In the genomic region with DNA sequence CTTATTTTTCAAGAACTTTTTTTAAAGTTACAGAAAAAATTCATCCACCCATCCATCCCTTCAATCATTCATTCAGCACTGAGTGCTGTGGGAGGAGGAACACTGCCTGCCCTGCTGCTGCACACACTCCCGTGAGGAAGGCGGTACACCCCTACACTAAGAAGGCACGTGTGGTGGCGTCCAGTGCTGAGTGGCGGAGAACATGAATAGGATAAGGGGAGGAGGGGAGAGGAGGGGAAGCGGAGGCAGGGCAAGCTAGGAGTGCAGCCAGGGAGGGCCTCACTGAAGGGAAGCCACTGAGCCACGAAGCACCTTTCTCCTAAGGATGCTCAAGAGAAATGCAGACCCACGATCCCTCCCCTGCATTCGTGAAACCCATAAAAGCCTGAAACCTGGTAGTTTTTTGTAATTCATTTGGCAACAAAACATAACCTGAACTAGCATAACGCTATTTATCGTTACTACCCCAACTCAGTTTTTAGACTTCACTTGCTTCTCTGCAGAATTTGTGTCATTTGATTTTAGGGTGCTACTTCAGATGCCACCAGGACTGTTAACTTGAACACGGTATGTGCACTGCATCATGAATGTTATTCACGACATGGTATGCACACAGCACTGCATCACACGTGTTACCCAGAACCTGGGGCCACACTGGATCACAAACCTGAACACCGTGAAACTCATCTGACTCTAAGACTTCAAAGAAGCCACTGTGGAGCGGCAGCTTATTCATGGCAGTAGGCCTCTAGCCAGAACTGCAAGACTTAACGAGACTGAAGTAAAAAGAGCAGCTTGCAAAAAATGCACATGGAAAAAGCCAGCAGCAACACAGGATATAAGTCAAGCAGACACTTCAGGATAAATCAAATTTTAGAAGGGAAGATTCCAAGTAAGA, we compare ENCODE assay signal across 11 cellular contexts. TPM values are rescaled to one million over a fixed set of nuclear protein-coding genes. Genes with fewer than 3 reads are reported as not detected.
A peak's percentile ranks its signal among the peaks of the same experiment; 100 is the strongest.
DNase-seq lines count a peak whose midpoint lies in the region; ATAC-seq and TF ChIP-seq lines count a peak whose summit lies in the region.
"Had no signal": no experiment of that assay in that cellular context is flagged by ENCODE, and none has a peak within 500 bp of the region (broad histone marks: within the 10 kb centered on the region; RNA-seq: fewer than 3 reads in every experiment).

No MANE protein-coding gene starts in this region.

- H2BK5ac ChIP-seq in trophoblast cell (ENCODE audit: low read depth, low read length, poor library complexity) = no peak overlapping the region

- no peaks in the 10 kb centered on the region for H3K9me3 ChIP-seq in CD4-positive, CD25-positive, alpha-beta regulatory T cell (ENCODE audit: control insufficient read depth in 2 of 2, low read length in 2 of 2)
- peaks cover 3% of the 10 kb centered on the region for H3K9me3 ChIP-seq in neutrophil
- H3K9me3 ChIP-seq in trophoblast cell (ENCODE audit: insufficient read depth, low read depth, low read length) = peaks cover 7% of the 10 kb centered on the region

- no peak for TF ChIP-seq CTCF in neutrophil (IDR thresholded peaks at IDR 0.05)

- no peak overlapping the region for H2BK120ac ChIP-seq in trophoblast cell (ENCODE audit: insufficient read depth, low read length, poor library complexity)

- intact Hi-C loops in activated CD4-positive, alpha-beta T cell treated with anti-CD3 and anti-CD28 coated beads for 36 hours (cut with DNase I, micrococcal nuclease) = loop anchor here (5.0 kb wide), 3 partner anchors 166 to 611 kb away; partner anchors contain the start of gene SFT2D1 (in 1 of the 2)

- no peak for ATAC-seq in CD4-positive, CD25-positive, alpha-beta regulatory T cell (ENCODE audit: low read depth in 2 of 2)
- peak; percentile 10 for ATAC-seq in activated CD4-positive, alpha-beta T cell treated with anti-CD3 and anti-CD28 coated beads for 36 hours
- ATAC-seq in HG03469 (IDR thresholded peaks at IDR 0.05; ENCODE audit: unreplicated experiment) = no peak
- ATAC-seq: left colon had no signal

- no peak overlapping the region for H2AK5ac ChIP-seq in trophoblast cell (ENCODE audit: low read length)

- H2BK12ac ChIP-seq in trophoblast cell (ENCODE audit: low read length) = no peak overlapping the region

- no peak overlapping the region for H3K18ac ChIP-seq in trophoblast cell (ENCODE audit: low read length)

- CTCF ChIA-PET in activated CD4-positive, alpha-beta T cell treated with anti-CD3 and anti-CD28 coated beads for 36 hours (lab: Charles Lee) = interaction anchor here (0.6 to 2.1 kb wide), 8 partner anchors 9 to 166 kb away, joined by 3 to 11 read pairs (median 4); partner anchors contain the start of gene CEP43

- H3K4me1 Mint-ChIP-seq in CD4-positive, CD25-positive, alpha-beta regulatory T cell = peaks cover 26 to 79% (median 47%) of the 10 kb centered on the region in 4 donors
- peaks cover 70% of the 10 kb centered on the region for H3K4me1 Mint-ChIP-seq in activated CD4-positive, alpha-beta T cell treated with anti-CD3 and anti-CD28 coated beads for 36 hours
- peaks cover 54% of the 10 kb centered on the region for H3K4me1 Mint-ChIP-seq in activated naive CD8-positive, alpha-beta T cell treated with anti-CD3 and anti-CD28 coated beads for 36 hours

- H3K27me3 ChIP-seq in CD4-positive, CD25-positive, alpha-beta regulatory T cell (ENCODE audit: control insufficient read depth, insufficient read depth, low read length) = no peaks in the 10 kb centered on the region
- H3K27me3 ChIP-seq in neutrophil (no peaks in the 10 kb centered on the region), trophoblast cell (ENCODE audit: insufficient read depth, low read length) (no peaks in the 10 kb centered on the region)

- H3K9ac ChIP-seq in trophoblast cell (ENCODE audit: low read length) = no peak overlapping the region
- H3K9ac ChIP-seq: GM23248 had no signal

- H3K36me3 ChIP-seq in CD4-positive, CD25-positive, alpha-beta regulatory T cell (ENCODE audit: control insufficient read depth, insufficient read depth, low read length) = peaks cover 10% of the 10 kb centered on the region
- peaks cover 70% of the 10 kb centered on the region for H3K36me3 ChIP-seq in neutrophil
- peaks cover 2 to 3% of the 10 kb centered on the region in 2 experiments for H3K36me3 ChIP-seq in trophoblast cell (ENCODE audit: control insufficient read depth in 1 of 2, insufficient read depth in 2 of 2, low read length in 2 of 2)

- H3K14ac ChIP-seq in trophoblast cell (ENCODE audit: low read length) = no peak overlapping the region

- H3K27ac ChIP-seq in CD4-positive, CD25-positive, alpha-beta regulatory T cell (ENCODE audit: insufficient read depth, low read length, poor library complexity, severe bottlenecking) = peak overlapping the region; percentile 95
- H3K27ac ChIP-seq in neutrophil (peak overlapping the region; percentile 99), trophoblast cell (ENCODE audit: low read depth, low read length) (no peak overlapping the region)
- H3K27ac ChIP-seq: GM23248 had no signal

- no peak overlapping the region for H3K4me2 ChIP-seq in trophoblast cell (ENCODE audit: low read length)

- no CpG with 5 or more reads among the region's 17 CpGs for WGBS in trophoblast cell (ENCODE audit: extremely low coverage, insufficient coverage, insufficient read length)

- H4K91ac ChIP-seq in trophoblast cell (ENCODE audit: low read depth, low read length) = no peak overlapping the region

- peaks cover 4% of the 10 kb centered on the region for H3K79me2 ChIP-seq in trophoblast cell (ENCODE audit: control insufficient read depth, insufficient read depth, low read length, poor library complexity)

- peak overlapping the region; percentile 95 to 99 (median 97) for H3K27ac Mint-ChIP-seq in CD4-positive, CD25-positive, alpha-beta regulatory T cell
- peak overlapping the region; percentile 76 for H3K27ac Mint-ChIP-seq in activated CD4-positive, alpha-beta T cell treated with anti-CD3 and anti-CD28 coated beads for 36 hours
- H3K27ac Mint-ChIP-seq in activated naive CD8-positive, alpha-beta T cell treated with anti-CD3 and anti-CD28 coated beads for 36 hours = peak overlapping the region; percentile 51

- H2AFZ ChIP-seq in trophoblast cell (ENCODE audit: insufficient read depth, low read length, poor library complexity) = no peak overlapping the region
- H2AFZ ChIP-seq: GM23248 had no signal

- H3K4me3 Mint-ChIP-seq in CD4-positive, CD25-positive, alpha-beta regulatory T cell = peak overlapping the region; percentile 84 to 98 (median 95)
- peak overlapping the region; percentile 94 for H3K4me3 Mint-ChIP-seq in activated CD4-positive, alpha-beta T cell treated with anti-CD3 and anti-CD28 coated beads for 36 hours
- H3K4me3 Mint-ChIP-seq in activated naive CD8-positive, alpha-beta T cell treated with anti-CD3 and anti-CD28 coated beads for 36 hours = no peak overlapping the region

- H3K36me3 Mint-ChIP-seq in CD4-positive, CD25-positive, alpha-beta regulatory T cell = peaks cover 4% of the 10 kb centered on the region
- peaks cover 34% of the 10 kb centered on the region for H3K36me3 Mint-ChIP-seq in activated CD4-positive, alpha-beta T cell treated with anti-CD3 and anti-CD28 coated beads for 36 hours (ENCODE audit: low read depth)
- H3K36me3 Mint-ChIP-seq in activated naive CD8-positive, alpha-beta T cell treated with anti-CD3 and anti-CD28 coated beads for 36 hours = peaks cover 28% of the 10 kb centered on the region

- H3K9me3 Mint-ChIP-seq in CD4-positive, CD25-positive, alpha-beta regulatory T cell = no peaks in the 10 kb centered on the region
- no peaks in the 10 kb centered on the region for H3K9me3 Mint-ChIP-seq in activated CD4-positive, alpha-beta T cell treated with anti-CD3 and anti-CD28 coated beads for 36 hours (ENCODE audit: low read depth)
- H3K9me3 Mint-ChIP-seq in activated naive CD8-positive, alpha-beta T cell treated with anti-CD3 and anti-CD28 coated beads for 36 hours = no peaks in the 10 kb centered on the region

- in situ Hi-C loops in ACHN (cut with HindIII; ENCODE audit: low pct_ligation_motif_present, low pct_unique_long_range_greater_than_20kb, low sequenced_read_pairs) = no loop called here

- peak in 1 of 3 donors; percentile 47 for DNase-seq in CD4-positive, CD25-positive, alpha-beta regulatory T cell
- DNase-seq in activated CD4-positive, alpha-beta T cell treated with anti-CD3 and anti-CD28 coated beads for 36 hours = peak; percentile 68
- DNase-seq in activated naive CD8-positive, alpha-beta T cell treated with anti-CD3 and anti-CD28 coated beads for 36 hours = no peak
- no peak for DNase-seq in trophoblast cell
- no peak for DNase-seq in ACHN
- no peak for DNase-seq in NOMO-1 treated with dmso at 0.1 percent for 144 hours (lab: John Stamatoyannopoulos, UW; ENCODE audit: unreplicated experiment)
- DNase-seq: GM23248, left colon had no signal

- H3K23ac ChIP-seq in trophoblast cell (ENCODE audit: low read length) = no peak overlapping the region

- H3K4me1 ChIP-seq in CD4-positive, CD25-positive, alpha-beta regulatory T cell (ENCODE audit: control insufficient read depth, insufficient read depth, low read length, poor library complexity, severe bottlenecking) = peaks cover 87% of the 10 kb centered on the region
- H3K4me1 ChIP-seq in neutrophil (ENCODE audit: control insufficient read depth in 1 of 2, insufficient read depth in 1 of 2, low read depth in 1 of 2, low read length in 1 of 2) (peaks cover 55 to 57% of the 10 kb centered on the region in 2 experiments), trophoblast cell (ENCODE audit: control insufficient read depth in 1 of 2, insufficient read depth in 2 of 2, low read length in 2 of 2) (peaks cover 9 to 16% of the 10 kb centered on the region in 2 experiments)

- peaks cover 4% of the 10 kb centered on the region for H3K79me1 ChIP-seq in trophoblast cell (ENCODE audit: low read length)

- POLR2A ChIA-PET in activated CD4-positive, alpha-beta T cell treated with anti-CD3 and anti-CD28 coated beads for 36 hours (lab: Charles Lee) = interaction anchor here (1.4 kb wide), 1 partner anchor 11 kb away, joined by 4 read pairs; no protein-coding TSS in a partner anchor

- H3K4ac ChIP-seq in trophoblast cell (ENCODE audit: low read depth, low read length) = no peak overlapping the region

- no peak overlapping the region for H4K8ac ChIP-seq in trophoblast cell (ENCODE audit: low read depth, low read length)

- no peak overlapping the region for H4K12ac ChIP-seq in trophoblast cell (ENCODE audit: low read depth, low read length)

- H3K4me3 ChIP-seq in CD4-positive, CD25-positive, alpha-beta regulatory T cell (ENCODE audit: low read depth, low read length) = peak overlapping the region; percentile 63
- peak overlapping the region in 1 of 2 experiments; percentile 39 for H3K4me3 ChIP-seq in neutrophil (ENCODE audit: low read depth in 1 of 2, low read length in 1 of 2)
- no peak overlapping the region for H3K4me3 ChIP-seq in trophoblast cell (ENCODE audit: low read depth, low read length)
- H3K4me3 ChIP-seq: GM23248, skin epidermis had no signal

- no peaks in the 10 kb centered on the region for H3K27me3 Mint-ChIP-seq in CD4-positive, CD25-positive, alpha-beta regulatory T cell
- no peaks in the 10 kb centered on the region for H3K27me3 Mint-ChIP-seq in activated CD4-positive, alpha-beta T cell treated with anti-CD3 and anti-CD28 coated beads for 36 hours
- H3K27me3 Mint-ChIP-seq in activated naive CD8-positive, alpha-beta T cell treated with anti-CD3 and anti-CD28 coated beads for 36 hours = no peaks in the 10 kb centered on the region

RNA-seq across cellular contexts. Expression of gene RNASET2, which starts 3.5 kb away (rescaled TPM):
- total RNA-seq in CD4-positive, CD25-positive, alpha-beta regulatory T cell = 213 TPM
- 100 to 1,000 TPM; 361 to 410 (median 381) TPM for polyA plus RNA-seq in CD4-positive, CD25-positive, alpha-beta regulatory T cell
- total RNA-seq in activated CD4-positive, alpha-beta T cell treated with anti-CD3 and anti-CD28 coated beads for 36 hours = 10 to 100 TPM; 68.7 to 85.2 TPM
- total RNA-seq in activated naive CD8-positive, alpha-beta T cell treated with anti-CD3 and anti-CD28 coated beads for 36 hours = 10 to 100 TPM; 34.1 to 35.8 TPM
- 10.8 and 11.8 TPM in 2 replicates for polyA plus RNA-seq in trophoblast cell (2013)

RNA-seq across cellular contexts. Expression of gene CEP43, which starts 46.4 kb away (rescaled TPM):
- 32.5 TPM for total RNA-seq in CD4-positive, CD25-positive, alpha-beta regulatory T cell
- polyA plus RNA-seq in CD4-positive, CD25-positive, alpha-beta regulatory T cell = 1 to 10 TPM; 5.6 to 9.8 (median 7.4) TPM
- total RNA-seq in activated CD4-positive, alpha-beta T cell treated with anti-CD3 and anti-CD28 coated beads for 36 hours = 10 to 100 TPM; 19.9 to 20.0 TPM
- total RNA-seq in activated naive CD8-positive, alpha-beta T cell treated with anti-CD3 and anti-CD28 coated beads for 36 hours = 10 to 100 TPM; 24.5 to 27.3 TPM
- 12.1 and 12.8 TPM in 2 replicates for polyA plus RNA-seq in trophoblast cell (2013)
